Comparison of ENCODE assay signal across 10 cellular contexts in genomic region chr13:111202149-111202548, GRCh38.
A peak's percentile ranks its signal among the peaks of the same experiment; 100 is the strongest.
DNase-seq lines count a peak whose midpoint lies in the region; ATAC-seq and TF ChIP-seq lines count a peak whose summit lies in the region.
"Had no signal": no experiment of that assay in that cellular context is flagged by ENCODE, and none has a peak within 500 bp of the region (broad histone marks: within the 10 kb centered on the region; RNA-seq: fewer than 3 reads in every experiment).

No MANE protein-coding gene starts in this region.

- H3K4me3 Mint-ChIP-seq in HFFc6 = no peak overlapping the region
- H3K4me3 Mint-ChIP-seq: activated T-cell treated with anti-CD3 and anti-CD28 coated beads, Interleukin-2, amount 50 U/mL, for 4 hours had no signal

- H3K4me1 ChIP-seq in left ventricle myocardium inferior (peaks cover 78% of the 10 kb centered on the region), gastrocnemius medialis (peaks cover 47 to 55% of the 10 kb centered on the region in 2 donors)

- H3K4me1 Mint-ChIP-seq in HFFc6 (ENCODE audit: low read depth) = peaks cover 55% of the 10 kb centered on the region

- peak in 1 of 2 donors; percentile 15 for ATAC-seq in gastrocnemius medialis
- no peak for ATAC-seq in HG03108 (IDR thresholded peaks at IDR 0.05; ENCODE audit: unreplicated experiment)
- no peak for ATAC-seq in esophagus mucosa

- no peak for DNase-seq in HFFc6
- peak; percentile 32 for DNase-seq in NCI-H774 (lab: John Stamatoyannopoulos, UW)
- no peak for DNase-seq in left ventricle myocardium inferior
- DNase-seq in gastrocnemius medialis = no peak
- no peak for DNase-seq in NCI-H1436 (lab: John Stamatoyannopoulos, UW)
- DNase-seq: activated T-cell treated with anti-CD3 and anti-CD28 coated beads, Interleukin-2, amount 50 U/mL, for 4 hours had no signal

- H3K9me3 ChIP-seq in left ventricle myocardium inferior (replicated peaks) = no peaks in the 10 kb centered on the region
- no peaks in the 10 kb centered on the region for H3K9me3 ChIP-seq in gastrocnemius medialis

- peak overlapping the region; percentile 52 for H3K27ac Mint-ChIP-seq in HFFc6

- intact Hi-C loops in left ventricle myocardium inferior (cut with micrococcal nuclease) = no loop called here
- intact Hi-C loops in gastrocnemius medialis (cut with DNase I; ENCODE audit: low total_unique reads) = no loop called here

- H3K27me3 Mint-ChIP-seq in HFFc6 (ENCODE audit: insufficient read depth) = no peaks in the 10 kb centered on the region; the same call in 1 of the 2 replicates

- peaks cover 26% of the 10 kb centered on the region for H3K36me3 Mint-ChIP-seq in HFFc6 (ENCODE audit: low read depth)

- in situ Hi-C loops in gastrocnemius medialis (cut with MboI; ENCODE audit: low sequenced_read_pairs in 4 of 4) = loop anchor here in 1 of 4 donors (25.0 kb wide), 1 partner anchor 290 kb away; the partner anchor contains the start of gene ANKRD10

- peaks cover 13% of the 10 kb centered on the region for H3K36me3 ChIP-seq in left ventricle myocardium inferior
- H3K36me3 ChIP-seq in gastrocnemius medialis = no peaks in the 10 kb centered on the region

- H3K27ac ChIP-seq in left ventricle myocardium inferior (replicated peaks) = peak overlapping the region; percentile 82
- H3K27ac ChIP-seq in gastrocnemius medialis = peak overlapping the region; percentile 45 to 74 (median 68)
- H3K27ac ChIP-seq: epithelial cell of prostate had no signal

- H3K27me3 ChIP-seq in left ventricle myocardium inferior (ENCODE audit: low read depth) (no peaks in the 10 kb centered on the region), gastrocnemius medialis (no peaks in the 10 kb centered on the region)

- TF ChIP-seq POLR2A in gastrocnemius medialis (IDR thresholded peaks at IDR 0.05) = no peak

- TF ChIP-seq CTCF in HFFc6 (IDR thresholded peaks at IDR 0.05) (no peak), left ventricle myocardium inferior (IDR thresholded peaks at IDR 0.05; ENCODE audit: borderline replicate concordance) (no peak), gastrocnemius medialis (IDR thresholded peaks at IDR 0.05 in 4 of 5, conservative IDR thresholded peaks at IDR 0.05 in 1 of 5) (no peak)

- H3K4me3 ChIP-seq in left ventricle myocardium inferior = peak overlapping the region; percentile 60
- H3K4me3 ChIP-seq in gastrocnemius medialis = no peak overlapping the region
- H3K4me3 ChIP-seq: K562 had no signal

- no peaks in the 10 kb centered on the region for H3K9me3 Mint-ChIP-seq in HFFc6
- H3K9me3 Mint-ChIP-seq: activated T-cell treated with anti-CD3 and anti-CD28 coated beads, Interleukin-2, amount 50 U/mL, for 4 hours had no signal
